Comparison of ENCODE assay signal across 8 cellular contexts in the genomic region with DNA sequence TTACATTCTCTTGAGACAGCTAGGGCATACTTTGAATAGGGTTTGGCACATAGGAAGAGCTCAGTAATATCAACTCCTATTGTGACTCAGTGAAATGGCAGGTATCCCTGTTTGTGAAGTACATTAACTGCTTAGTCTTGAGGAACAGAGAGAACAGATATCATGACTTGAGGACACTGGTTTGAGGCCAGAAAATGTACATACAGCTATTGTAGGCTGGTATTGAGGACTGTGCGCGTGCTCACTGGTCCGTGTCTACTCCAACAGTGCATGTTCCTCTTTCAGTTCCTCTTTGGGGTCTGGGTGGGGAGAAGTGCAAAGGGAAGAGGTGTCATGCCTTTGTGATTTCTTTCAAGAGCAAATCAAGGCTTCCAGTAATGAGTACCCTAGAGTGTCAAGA. TPM values are rescaled to one million over a fixed set of nuclear protein-coding genes. Genes with fewer than 3 reads are reported as not detected.
A peak's percentile ranks its signal among the peaks of the same experiment; 100 is the strongest.
DNase-seq lines count a peak whose midpoint lies in the region; ATAC-seq and TF ChIP-seq lines count a peak whose summit lies in the region.

No MANE protein-coding gene starts in this region.

- H3K9ac ChIP-seq in PC-3 (ENCODE audit: low read length) = no peak overlapping the region

- H4K20me1 ChIP-seq in PC-3 (ENCODE audit: low read length) = no peaks in the 10 kb centered on the region

- POLR2A ChIA-PET in PC-3 (lab: Charles Lee; ENCODE audit: unreplicated experiment) = no interaction called here
- POLR2A ChIA-PET in CD8-positive, alpha-beta memory T cell (lab: Charles Lee) = no interaction called here

- H3K9me3 ChIP-seq in PC-3 (ENCODE audit: low read length) = no peaks in the 10 kb centered on the region
- H3K9me3 ChIP-seq in CD8-positive, alpha-beta memory T cell (ENCODE audit: low read length) = no peaks in the 10 kb centered on the region

- no peaks in the 10 kb centered on the region for H3K9me2 ChIP-seq in PC-3 (replicated peaks; ENCODE audit: low read length)

- H3K9me3 Mint-ChIP-seq in CD8-positive, alpha-beta memory T cell = peaks cover 0 to 6% (median 6%) of the 10 kb centered on the region in 5 donors

- H3K79me2 ChIP-seq in PC-3 (ENCODE audit: low read length) = no peaks in the 10 kb centered on the region

- TF ChIP-seq CTCF in PC-3 (conservative IDR thresholded peaks at IDR 0.05; ENCODE audit: low read depth, low read length) = no peak

- DNase-seq in PC-3 (peak; percentile 62), mucosa of gallbladder (ENCODE audit: low spot score) (peak; percentile 29), NCI-H510A (lab: John Stamatoyannopoulos, UW) (no peak), AG08396 (ENCODE audit: low spot score) (no peak), islet precursor cell (no peak)
- no peak for DNase-seq in CD8-positive, alpha-beta memory T cell

- no peak overlapping the region for H3K4me3 ChIP-seq in PC-3 (ENCODE audit: low read length)
- H3K4me3 ChIP-seq in CD8-positive, alpha-beta memory T cell (ENCODE audit: low read length) = no peak overlapping the region

- H3K27me3 ChIP-seq in PC-3 (ENCODE audit: low read length) = no peaks in the 10 kb centered on the region
- H3K27me3 ChIP-seq in CD8-positive, alpha-beta memory T cell (ENCODE audit: insufficient read depth, low read length, poor library complexity, severe bottlenecking) = no peaks in the 10 kb centered on the region

- no peak overlapping the region for H3K4me3 Mint-ChIP-seq in CD8-positive, alpha-beta memory T cell

- H3K27me3 Mint-ChIP-seq in CD8-positive, alpha-beta memory T cell = peaks cover 4 to 8% of the 10 kb centered on the region in 2 donors

- H3K36me3 Mint-ChIP-seq in CD8-positive, alpha-beta memory T cell = no peaks in the 10 kb centered on the region

- intact Hi-C loops in PC-3 (cut with micrococcal nuclease) = no loop called here

- no peaks in the 10 kb centered on the region for H3K4me1 Mint-ChIP-seq in CD8-positive, alpha-beta memory T cell

- BruUV-seq in PC-3 (replicated peaks; lab: Mats Ljungman, UMichigan) = no TSS peak

- no peak overlapping the region for H2AFZ ChIP-seq in PC-3 (ENCODE audit: low read length)

- ATAC-seq in GM18868 (IDR thresholded peaks at IDR 0.05; ENCODE audit: unreplicated experiment) (peak; percentile 85), HG02884 (IDR thresholded peaks at IDR 0.05; ENCODE audit: unreplicated experiment) (peak; percentile 74), PC-3 (peak; percentile 61)

- H3K27ac ChIP-seq in PC-3 (ENCODE audit: low read length) = no peak overlapping the region
- H3K27ac ChIP-seq in CD8-positive, alpha-beta memory T cell (ENCODE audit: low read depth, low read length) = no peak overlapping the region

- H3K27ac Mint-ChIP-seq in CD8-positive, alpha-beta memory T cell = no peak overlapping the region

- no peak overlapping the region for H3K4me2 ChIP-seq in PC-3 (ENCODE audit: low read length)

- H3K4me1 ChIP-seq in PC-3 (ENCODE audit: insufficient read depth, low read length) = peaks cover 3% of the 10 kb centered on the region; the same call in 1 of the 2 replicates
- no peaks in the 10 kb centered on the region for H3K4me1 ChIP-seq in CD8-positive, alpha-beta memory T cell (ENCODE audit: insufficient read depth, low read length)

- no peaks in the 10 kb centered on the region for H3K36me3 ChIP-seq in PC-3 (ENCODE audit: low read depth, low read length)
- H3K36me3 ChIP-seq in CD8-positive, alpha-beta memory T cell (ENCODE audit: insufficient read depth, low read length) = no peaks in the 10 kb centered on the region

- H3F3A ChIP-seq in PC-3 (ENCODE audit: low read length, unreplicated experiment) = no peaks in the 10 kb centered on the region

- CTCF ChIA-PET in PC-3 (lab: Charles Lee) = interaction anchor here (0.5 kb wide), 1 partner anchor 9 kb away, joined by 8 read pairs; no protein-coding TSS in a partner anchor
- CTCF ChIA-PET in CD8-positive, alpha-beta memory T cell (lab: Charles Lee) = no interaction called here

RNA-seq across cellular contexts. Expression of a gene that starts 34.6 kb away (rescaled TPM):
- 11.2 and 12.7 TPM in 2 replicates for total RNA-seq in PC-3 (2014; rRNA removed)
- 36.9 TPM for total RNA-seq in mucosa of gallbladder
- total RNA-seq in CD8-positive, alpha-beta memory T cell = under 1 TPM; 0.13 to 0.46 TPM
- not detected for polyA plus RNA-seq in CD8-positive, alpha-beta memory T cell

Comparison
In these comparisons a context has a peak if more than half of its experiments do, and no peak if none do; other contexts are left out.
1. DNase-seq: peak in PC-3 (single experiment) and mucosa of gallbladder (single experiment); none in NCI-H510A (single experiment), AG08396 (single experiment), islet precursor cell (single experiment) and CD8-positive, alpha-beta memory T cell (0 of 5).
2. Peak in every context shown above with its lines, with median percentiles within 50 percentile points of each other: ATAC-seq.